ENCODE assay signal across 28 cellular contexts in genomic region chr5:180304431-180305375, GRCh38. TPM values are rescaled to one million over a fixed set of nuclear protein-coding genes. Genes with fewer than 3 reads are reported as not detected.
"Had no signal": no experiment of that assay in that cellular context is flagged by ENCODE, and none has a peak within 500 bp of the region (broad histone marks: within the 10 kb centered on the region; RNA-seq: fewer than 3 reads in every experiment).

No MANE protein-coding gene starts in this region.

- ATAC-seq: activated CD4-positive, CD25-positive, alpha-beta regulatory T cell treated with anti-CD3 and anti-CD28 coated beads, Interleukin-2, amount 50 U/mL, for 24 hours; activated CD8-positive, alpha-beta memory T cell treated with anti-CD3 and anti-CD28 coated beads, Interleukin-2, amount 10 ng/mL, durations not matched to agents 7 days and 5 days; activated CD8-positive, alpha-beta T cell treated with anti-CD3 and anti-CD28 coated beads for 36 hours; effector memory CD8-positive, alpha-beta T cell; esophagus mucosa; gastrocnemius medialis; left colon; naive thymus-derived CD8-positive, alpha-beta T cell; pancreas; psoas muscle; T-cell had no signal

- DNase-seq: activated CD4-positive, alpha-beta T cell treated with anti-CD3 and anti-CD28 coated beads, Interleukin-2, amount 10 ng/mL, durations not matched to agents 24 days and 14 days; activated CD8-positive, alpha-beta memory T cell treated with anti-CD3 and anti-CD28 coated beads, Interleukin-2, amount 10 ng/mL, durations not matched to agents 7 days and 5 days; activated CD8-positive, alpha-beta T cell treated with anti-CD3 and anti-CD28 coated beads for 36 hours; activated effector memory CD4-positive, alpha-beta T cell treated with anti-CD3 and anti-CD28 coated beads, Interleukin-2, amount 50 U/mL, for 16 hours; activated T-cell treated with anti-CD3 and anti-CD28 coated beads for 4 hours; brain microvascular endothelial cell; dorsolateral prefrontal cortex; effector memory CD8-positive, alpha-beta T cell; gastrocnemius medialis; head of caudate nucleus; hypothalamus; left colon; naive thymus-derived CD8-positive, alpha-beta T cell; psoas muscle; stimulated activated CD4-positive, alpha-beta T cell treated with anti-CD3 and anti-CD28 coated beads, Interleukin-12 subunit alpha, Interleukin-12 subunit beta, amount 100 ng/mL, for 4 hours; stimulated activated CD4-positive, alpha-beta T cell treated with anti-CD3 and anti-CD28 coated beads, Interleukin-4, amount 100 ng/mL, for 4 hours; T-cell; transverse colon had no signal

- H3K27me3 ChIP-seq: adrenal gland, ascending aorta, brain microvascular endothelial cell, dorsolateral prefrontal cortex, gastrocnemius medialis, pancreas, right atrium auricular region, transverse colon, vagina had no signal

- H3K9me3 ChIP-seq: adrenal gland, ascending aorta, gastrocnemius medialis, neutrophil, pancreas, psoas muscle, right atrium auricular region, transverse colon, vagina had no signal

- H3K4me1 ChIP-seq: ascending aorta, gastrocnemius medialis, pancreas, psoas muscle, right atrium auricular region, transverse colon, vagina had no signal

- H3K36me3 ChIP-seq: adrenal gland, gastrocnemius medialis, neutrophil, pancreas, transverse colon had no signal

- H3K27ac ChIP-seq: adrenal gland, ascending aorta, brain microvascular endothelial cell, dorsolateral prefrontal cortex, gastrocnemius medialis, neutrophil, pancreas, psoas muscle, right atrium auricular region, transverse colon, vagina, VCaP had no signal

- H3K4me3 ChIP-seq: adrenal gland, ascending aorta, dorsolateral prefrontal cortex, gastrocnemius medialis, lung, pancreas, psoas muscle, right atrium auricular region, transverse colon, vagina had no signal

RNA-seq across cellular contexts. Expression of gene GFPT2, which starts 48.4 kb away (rescaled TPM):
- total RNA-seq: activated CD8-positive, alpha-beta T cell treated with anti-CD3 and anti-CD28 coated beads for 36 hours had no signal
